In the genomic region with DNA sequence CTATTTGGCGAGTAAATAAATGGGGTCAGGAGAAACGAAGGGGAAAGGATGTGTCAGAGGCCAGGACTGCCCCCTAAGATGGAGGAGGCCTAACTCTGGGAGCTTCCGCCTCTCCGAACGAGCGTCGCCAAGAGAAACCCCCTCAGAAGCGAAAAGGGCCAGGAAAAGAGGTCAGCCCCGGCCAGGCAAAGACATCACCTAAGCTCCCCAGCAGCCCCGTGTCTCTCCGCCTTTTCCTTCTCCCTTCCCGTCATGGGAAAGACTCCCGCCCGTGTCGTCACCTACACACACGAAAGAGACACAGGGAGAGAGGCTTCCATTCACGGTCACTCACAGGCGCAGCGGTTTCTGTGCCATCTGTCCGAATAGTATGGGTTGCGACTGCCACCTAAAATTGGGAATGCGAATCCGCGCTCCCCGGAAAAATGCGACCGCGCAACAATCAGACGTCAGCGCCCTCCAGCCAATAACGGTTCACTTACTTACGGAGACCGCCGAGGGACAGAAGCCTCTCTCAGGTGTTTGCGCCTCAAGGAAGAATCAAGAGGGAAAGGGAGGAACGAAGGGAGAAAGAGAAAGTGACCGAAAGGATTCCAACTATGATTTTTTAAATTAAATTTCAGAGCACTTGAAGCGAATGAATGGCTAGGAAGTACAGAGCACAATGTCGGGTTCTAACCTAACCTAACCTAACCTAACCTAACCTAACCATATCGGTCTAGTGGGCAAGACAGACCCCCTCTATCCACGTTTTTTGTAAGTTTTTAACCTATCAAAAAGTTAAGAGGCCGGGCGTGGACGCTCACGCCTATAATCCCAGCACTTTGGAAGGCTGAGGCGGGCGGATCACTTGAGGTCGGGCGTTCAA, we compare ENCODE assay signal across 8 cellular contexts. TPM values are rescaled to one million over a fixed set of nuclear protein-coding genes. Genes with fewer than 3 reads are reported as not detected.
DNase-seq lines count a peak whose midpoint lies in the region; ATAC-seq and TF ChIP-seq lines count a peak whose summit lies in the region.

A gene (minus strand): TSS at position 402 of the 868 bp plus-strand sequence. CDS start 45 bp downstream, at position 357.

- peak within 1 kb of the TSS; percentile 69 for H3K27ac ChIP-seq in CD4-positive, alpha-beta T cell (ENCODE audit: low read depth, low read length)

- H3K9me3 ChIP-seq in CD4-positive, alpha-beta T cell (ENCODE audit: control insufficient read depth, low read length), result no peaks in the 10 kb centered on the region

- H3K4me3 Mint-ChIP-seq in CD4-positive, alpha-beta T cell, result peak within 1 kb of the TSS; percentile 100

- POLR2A ChIA-PET in CD4-positive, alpha-beta T cell (lab: Charles Lee), result interaction anchor here (1.0 kb wide), 1 partner anchor 18 kb away, joined by 10 read pairs; a partner anchor contains a TSS

- CTCF ChIA-PET in CD4-positive, alpha-beta T cell (lab: Charles Lee), result no interaction called here

- no peak for TF ChIP-seq CTCF in CD4-positive, alpha-beta T cell (IDR thresholded peaks at IDR 0.05)
- no peak for TF ChIP-seq CTCF in epithelial cell of proximal tubule (conservative IDR thresholded peaks at IDR 0.05; ENCODE audit: low read depth, low read length)

- peaks cover 26% of the 10 kb centered on the region for H3K4me1 Mint-ChIP-seq in CD4-positive, alpha-beta T cell (ENCODE audit: low read depth)

- no peaks in the 10 kb centered on the region for H3K9me3 Mint-ChIP-seq in CD4-positive, alpha-beta T cell

- peaks cover 26% of the 10 kb centered on the region for H3K36me3 Mint-ChIP-seq in CD4-positive, alpha-beta T cell (ENCODE audit: low read depth)

- intact Hi-C loops in CD4-positive, alpha-beta T cell (cut with DNase I, micrococcal nuclease), result loop anchor here (2.0 kb wide), 2 partner anchors 19 to 37 kb away; a partner anchor contains a TSS

- no peaks in the 10 kb centered on the region for H3K27me3 ChIP-seq in CD4-positive, alpha-beta T cell (ENCODE audit: control insufficient read depth, insufficient read depth, low read length)

- H3K27ac Mint-ChIP-seq in CD4-positive, alpha-beta T cell, result peak within 1 kb of the TSS; percentile 92

- H3K4me3 ChIP-seq in epithelial cell of proximal tubule (ENCODE audit: low read depth, low read length), result peak within 1 kb of the TSS; percentile 84

- ATAC-seq in CD4-positive, alpha-beta T cell (ENCODE audit: poor library complexity), result peak; percentile 89
- ATAC-seq in GM19467 (IDR thresholded peaks at IDR 0.05; ENCODE audit: unreplicated experiment), result peak; percentile 68

- DNase-seq in CD4-positive, alpha-beta T cell, result peak; percentile 50 to 75 (median 62)
- peak; percentile 83 for DNase-seq in HuH-7 (ENCODE audit: low spot score)
- peak; percentile 11 for DNase-seq in OCI-M2 (lab: John Stamatoyannopoulos, UW; ENCODE audit: unreplicated experiment)
- peak; percentile 65 for DNase-seq in activated T-cell treated with anti-CD3 and anti-CD28 coated beads for 48 hours (ENCODE audit: low read depth)
- DNase-seq in epithelial cell of proximal tubule (ENCODE audit: low read depth), result peak; percentile 61
- DNase-seq in mucosa of gallbladder (ENCODE audit: low spot score), result peak; percentile 93
- peak; percentile 57 for DNase-seq in stimulated activated CD8-positive, alpha-beta memory T cell treated with anti-CD3 and anti-CD28 coated beads, Interleukin-4, amount 100 ng/mL, for 24 hours (ENCODE audit: low read depth)

- H3K27me3 Mint-ChIP-seq in CD4-positive, alpha-beta T cell, result no peaks in the 10 kb centered on the region

RNA-seq across cellular contexts. Expression of the gene that starts here (rescaled TPM):
- 10 to 100 TPM; 60.1 to 66.7 TPM for total RNA-seq in CD4-positive, alpha-beta T cell
- 27.7 and 43.6 TPM in 2 replicates for total RNA-seq in epithelial cell of proximal tubule
- total RNA-seq in mucosa of gallbladder, result 14.0 TPM

Comparison
In these comparisons a context has a peak if more than half of its experiments do, and no peak if none do; other contexts are left out.
1. Peak in every context shown above with its lines: DNase-seq, ATAC-seq, H3K4me3 ChIP-seq and H3K27ac ChIP-seq.
2. DNase-seq: peak in every context shown above with its lines; median percentile 93 in mucosa of gallbladder; 83 in HuH-7; 65 in activated T-cell treated with anti-CD3 and anti-CD28 coated beads for 48 hours; 62 in CD4-positive, alpha-beta T cell; 61 in epithelial cell of proximal tubule; 57 in stimulated activated CD8-positive, alpha-beta memory T cell treated with anti-CD3 and anti-CD28 coated beads, Interleukin-4, amount 100 ng/mL, for 24 hours; 11 in OCI-M2.